20 cellular contexts compared by ENCODE assay signal in genomic region chr2:189249901-189250300, GRCh38.
A peak's percentile ranks its signal among the peaks of the same experiment; 100 is the strongest.
DNase-seq lines count a peak whose midpoint lies in the region; ATAC-seq and TF ChIP-seq lines count a peak whose summit lies in the region.
"Had no signal": no experiment of that assay in that cellular context is flagged by ENCODE, and none has a peak within 500 bp of the region (broad histone marks: within the 10 kb centered on the region; RNA-seq: fewer than 3 reads in every experiment).

No MANE protein-coding gene starts in this region.

- ATAC-seq in Panc1 (peak; percentile 60; the same call in 1 of the 2 replicates), GM19324 (IDR thresholded peaks at IDR 0.05; ENCODE audit: low FRiP score, unreplicated experiment) (no peak)
- ATAC-seq in CD4-positive, alpha-beta T cell (ENCODE audit: poor library complexity) = no peak
- ATAC-seq: GM12878 had no signal

- H4K5ac ChIP-seq in mesendoderm (ENCODE audit: low read length) = no peak overlapping the region

- CTCF ChIA-PET in Panc1 (lab: Charles Lee) = no interaction called here
- CTCF ChIA-PET in CD4-positive, alpha-beta T cell (lab: Charles Lee) = no interaction called here

- H3K4me3 ChIP-seq in Panc1 (ENCODE audit: low read depth in 2 of 2, low read length in 2 of 2) (no peak overlapping the region), fibroblast of pulmonary artery (replicated peaks; ENCODE audit: low read depth, low read length) (no peak overlapping the region), mesendoderm (ENCODE audit: low read length) (no peak overlapping the region)
- H3K4me3 ChIP-seq: GM12878, Peyer's patch, SJCRH30 had no signal

- H3K36me3 ChIP-seq in Panc1 (ENCODE audit: control insufficient read depth, insufficient read depth, low read length) (no peaks in the 10 kb centered on the region), mesendoderm (ENCODE audit: control insufficient read depth, insufficient read depth, low read length) (no peaks in the 10 kb centered on the region)
- H3K36me3 ChIP-seq: Peyer's patch, SJCRH30 had no signal

- no peak overlapping the region for H3K4ac ChIP-seq in mesendoderm (ENCODE audit: low read depth, low read length)

- no peak overlapping the region for H2BK5ac ChIP-seq in mesendoderm (ENCODE audit: low read length)

- no peak overlapping the region for H3K4me2 ChIP-seq in mesendoderm (ENCODE audit: low read length)

- DNase-seq in Panc1 (ENCODE audit: low read depth, low spot score) (no peak), fibroblast of pulmonary artery (ENCODE audit: low read depth) (peak; percentile 44), mesendoderm (no peak), mesenteric fat pad (ENCODE audit: low spot score) (no peak)
- DNase-seq in effector CD4-positive, alpha-beta T cell = no peak
- DNase-seq in CD4-positive, alpha-beta T cell = no peak
- DNase-seq: CD4-positive, CD25-positive, alpha-beta regulatory T cell; COR-L47; DMS 273 treated with DMSO at 0.1 percent for 48 hours; DMS79 treated with DMSO at 0.1 percent for 48 hours; Kasumi-1; NCI-H1694; NCI-H2081; NCI-H2171; NCI-H524 treated with DMSO at 0.1 percent for 48 hours; NCI-H82; Peyer's patch; SJCRH30 had no signal

- no peaks in the 10 kb centered on the region for H3K9me3 ChIP-seq in Panc1 (ENCODE audit: control insufficient read depth, insufficient read depth, low read depth, low read length)
- no peaks in the 10 kb centered on the region for H3K9me3 ChIP-seq in CD4-positive, alpha-beta T cell (ENCODE audit: control insufficient read depth, low read length)
- H3K9me3 ChIP-seq: Peyer's patch had no signal

- H3K36me3 Mint-ChIP-seq in CD4-positive, alpha-beta T cell (ENCODE audit: low read depth) = no peaks in the 10 kb centered on the region
- H3K36me3 Mint-ChIP-seq: CD4-positive, CD25-positive, alpha-beta regulatory T cell had no signal

- no peaks in the 10 kb centered on the region for H3K9me3 Mint-ChIP-seq in CD4-positive, alpha-beta T cell

- POLR2A ChIA-PET in Panc1 (lab: Charles Lee) = no interaction called here
- POLR2A ChIA-PET in CD4-positive, alpha-beta T cell (lab: Charles Lee) = no interaction called here

- H4K8ac ChIP-seq in mesendoderm (ENCODE audit: low read depth, low read length) = no peak overlapping the region

- H2AK5ac ChIP-seq in mesendoderm (ENCODE audit: low read length) = no peak overlapping the region

- no peak overlapping the region for H3K4me3 Mint-ChIP-seq in CD4-positive, alpha-beta T cell
- H3K4me3 Mint-ChIP-seq: CD4-positive, CD25-positive, alpha-beta regulatory T cell had no signal

- no peaks in the 10 kb centered on the region for H3K27me3 Mint-ChIP-seq in CD4-positive, alpha-beta T cell
- H3K27me3 Mint-ChIP-seq: CD4-positive, CD25-positive, alpha-beta regulatory T cell had no signal

- H3K79me1 ChIP-seq in mesendoderm (ENCODE audit: low read length) = no peaks in the 10 kb centered on the region

- BruUV-seq in Panc1 (replicated peaks; lab: Mats Ljungman, UMichigan) = no TSS peak

- H3K4me1 ChIP-seq in Panc1 (ENCODE audit: control insufficient read depth, insufficient read depth, low read length) (peaks cover 24% of the 10 kb centered on the region), mesendoderm (ENCODE audit: control insufficient read depth, low read depth, low read length) (no peaks in the 10 kb centered on the region)
- H3K4me1 ChIP-seq: Peyer's patch had no signal

- H3K56ac ChIP-seq in mesendoderm (ENCODE audit: low read length) = no peak overlapping the region

- H2BK120ac ChIP-seq in mesendoderm (ENCODE audit: low read depth, low read length) = no peak overlapping the region

- H3K79me2 ChIP-seq in mesendoderm (ENCODE audit: control insufficient read depth, insufficient read depth, low read length) = no peaks in the 10 kb centered on the region

- no peaks in the 10 kb centered on the region for H3K4me1 Mint-ChIP-seq in CD4-positive, alpha-beta T cell (ENCODE audit: low read depth)
- H3K4me1 Mint-ChIP-seq: CD4-positive, CD25-positive, alpha-beta regulatory T cell had no signal

- no CpG with 5 or more reads among the region's 5 CpGs for WGBS in mesendoderm (ENCODE audit: extremely low coverage, insufficient coverage, low lambda C conversion rate)

- no peak overlapping the region for H3K9ac ChIP-seq in mesendoderm (ENCODE audit: low read length)

- in situ Hi-C loops in Panc1 (cut with HindIII; ENCODE audit: low pct_unique_long_range_greater_than_20kb, low sequenced_read_pairs) = no loop called here

- H3K27ac Mint-ChIP-seq in CD4-positive, alpha-beta T cell = no peak overlapping the region
- H3K27ac Mint-ChIP-seq: CD4-positive, CD25-positive, alpha-beta regulatory T cell had no signal

- H3K27ac ChIP-seq in Panc1 (ENCODE audit: low read length) = peak overlapping the region; percentile 66; the same call in 1 of the 2 replicates
- H3K27ac ChIP-seq in mesendoderm (ENCODE audit: low read depth, low read length) = no peak overlapping the region
- no peak overlapping the region for H3K27ac ChIP-seq in CD4-positive, alpha-beta T cell (ENCODE audit: low read depth, low read length)
- H3K27ac ChIP-seq: Peyer's patch, SJCRH30 had no signal

- H3K18ac ChIP-seq in mesendoderm (ENCODE audit: low read length) = no peak overlapping the region

- intact Hi-C loops in Panc1 (cut with micrococcal nuclease; ENCODE audit: unreplicated experiment) = no loop called here
- intact Hi-C loops in CD4-positive, alpha-beta T cell (cut with DNase I, micrococcal nuclease) = no loop called here

- no peak overlapping the region for H3K23ac ChIP-seq in mesendoderm (ENCODE audit: low read length)

- H2BK15ac ChIP-seq in mesendoderm (replicated peaks; ENCODE audit: low read depth) = peak overlapping the region; percentile 80

- TF ChIP-seq CTCF in Panc1 (IDR thresholded peaks at IDR 0.05) (no peak), fibroblast of pulmonary artery (IDR thresholded peaks at IDR 0.05; ENCODE audit: low read length, missing control alignments) (no peak)
- no peak for TF ChIP-seq CTCF in CD4-positive, alpha-beta T cell (IDR thresholded peaks at IDR 0.05)

- H3K27me3 ChIP-seq in Panc1 (ENCODE audit: control insufficient read depth, insufficient read depth, low read length) = no peaks in the 10 kb centered on the region
- no peaks in the 10 kb centered on the region for H3K27me3 ChIP-seq in mesendoderm (ENCODE audit: insufficient read depth, low read length, poor library complexity)
- H3K27me3 ChIP-seq in CD4-positive, alpha-beta T cell (ENCODE audit: control insufficient read depth, insufficient read depth, low read length) = no peaks in the 10 kb centered on the region
- H3K27me3 ChIP-seq: Peyer's patch, SJCRH30 had no signal
